ENCODE assay signal across 36 cellular contexts in genomic region chr15:34280193-34280592, GRCh38.
"Had no signal": no experiment of that assay in that cellular context is flagged by ENCODE, and none has a peak within 500 bp of the region (broad histone marks: within the 10 kb centered on the region; RNA-seq: fewer than 3 reads in every experiment).

No MANE protein-coding gene starts in this region.

- H3K27me3 ChIP-seq: brain microvascular endothelial cell, cardiac muscle cell had no signal

- H3K4me2 ChIP-seq: KMS-11, PC-9 had no signal

- H3K36me3 ChIP-seq: brain microvascular endothelial cell, cardiac muscle cell, WERI-Rb-1 had no signal

- H3K9me3 Mint-ChIP-seq: activated CD8-positive, alpha-beta T cell treated with anti-CD3 and anti-CD28 coated beads for 36 hours; activated T-cell treated with anti-CD3 and anti-CD28 coated beads, Interleukin-2, amount 50 U/mL, for 72 hours; activated T-helper 17 cell treated with anti-CD3 and anti-CD28 coated beads, Interleukin-2, amount 50 U/mL, for 72 hours; T-cell had no signal

- H3K4me3 Mint-ChIP-seq: activated CD4-positive, alpha-beta T cell treated with anti-CD3 and anti-CD28 coated beads, Interleukin-2, amount 10 ng/mL, durations not matched to agents 24 days and 14 days; activated CD8-positive, alpha-beta T cell treated with anti-CD3 and anti-CD28 coated beads for 36 hours; activated naive CD8-positive, alpha-beta T cell treated with anti-CD3 and anti-CD28 coated beads for 36 hours; activated T-cell treated with anti-CD3 and anti-CD28 coated beads, Interleukin-2, amount 50 U/mL, for 72 hours; activated T-helper 17 cell treated with anti-CD3 and anti-CD28 coated beads, Interleukin-2, amount 50 U/mL, for 72 hours; T-cell had no signal

- ATAC-seq: activated CD8-positive, alpha-beta T cell treated with anti-CD3 and anti-CD28 coated beads for 36 hours; activated T-cell treated with anti-CD3 and anti-CD28 coated beads, Interleukin-2, amount 50 U/mL, for 72 hours; activated T-helper 17 cell treated with anti-CD3 and anti-CD28 coated beads, Interleukin-2, amount 50 U/mL, for 72 hours; Right ventricle myocardium inferior; SK-N-SH treated with all-trans-retinoic acid at 6 μM for 48 hours; T-cell had no signal

- H2AFZ ChIP-seq: PC-9 had no signal

- H3K9ac ChIP-seq: KMS-11 had no signal

- DNase-seq: activated CD4-positive, alpha-beta T cell treated with anti-CD3 and anti-CD28 coated beads, Interleukin-2, amount 10 ng/mL, durations not matched to agents 24 days and 14 days; activated CD4-positive, alpha-beta T cell treated with anti-CD3 and anti-CD28 coated beads, Interleukin-2, amount 50 U/mL, for 4 hours; activated CD8-positive, alpha-beta T cell treated with anti-CD3 and anti-CD28 coated beads for 36 hours; activated effector memory CD4-positive, alpha-beta T cell treated with anti-CD3 and anti-CD28 coated beads, Interleukin-2, amount 50 U/mL, for 16 hours; activated naive CD4-positive, alpha-beta T cell; activated naive CD4-positive, alpha-beta T cell treated with anti-CD3 and anti-CD28 coated beads, Interleukin-2, amount 50 U/mL, for 16 hours; activated naive CD8-positive, alpha-beta T cell treated with anti-CD3 and anti-CD28 coated beads for 36 hours; activated T-cell treated with anti-CD3 and anti-CD28 coated beads, Interleukin-2, amount 50 U/mL, for 1 hour; activated T-cell treated with anti-CD3 and anti-CD28 coated beads, Interleukin-2, amount 50 U/mL, for 72 hours; amniotic stem cell; aorta; brain microvascular endothelial cell; MM.1S; MV-4-11; NCI-H1092; NCI-H1436 treated with DMSO at 0.1 percent for 48 hours; NCI-H1694 treated with DMSO at 0.1 percent for 48 hours; NCI-H2029; NCI-H2171; NCI-H510A; NCI-H526; NCI-H748 treated with DMSO at 0.1 percent for 48 hours; NK-92 treated with Interleukin-12 subunit alpha and Interleukin-12 subunit beta, amount 100 ng/mL, for 24 hours; PC-9; SIG-M5; T-cell; T-helper 2 cell; T-helper 9 cell; WERI-Rb-1 had no signal

- H3K27ac Mint-ChIP-seq: activated CD4-positive, alpha-beta T cell treated with anti-CD3 and anti-CD28 coated beads, Interleukin-2, amount 10 ng/mL, durations not matched to agents 24 days and 14 days; activated CD8-positive, alpha-beta T cell treated with anti-CD3 and anti-CD28 coated beads for 36 hours; activated naive CD8-positive, alpha-beta T cell treated with anti-CD3 and anti-CD28 coated beads for 36 hours; activated T-cell treated with anti-CD3 and anti-CD28 coated beads, Interleukin-2, amount 50 U/mL, for 72 hours had no signal

- H3K27me3 Mint-ChIP-seq: activated CD4-positive, alpha-beta T cell treated with anti-CD3 and anti-CD28 coated beads, Interleukin-2, amount 10 ng/mL, durations not matched to agents 24 days and 14 days; activated CD8-positive, alpha-beta T cell treated with anti-CD3 and anti-CD28 coated beads for 36 hours; activated naive CD8-positive, alpha-beta T cell treated with anti-CD3 and anti-CD28 coated beads for 36 hours; activated T-helper 17 cell treated with anti-CD3 and anti-CD28 coated beads, Interleukin-2, amount 50 U/mL, for 72 hours; T-cell had no signal

- FAIRE-seq: RCC 7860 had no signal

- H3K27ac ChIP-seq: brain microvascular endothelial cell, cardiac muscle cell, KMS-11, RWPE1, WERI-Rb-1 had no signal

- H3K4me3 ChIP-seq: cardiac muscle cell, PC-9 had no signal
